In the genomic region with DNA sequence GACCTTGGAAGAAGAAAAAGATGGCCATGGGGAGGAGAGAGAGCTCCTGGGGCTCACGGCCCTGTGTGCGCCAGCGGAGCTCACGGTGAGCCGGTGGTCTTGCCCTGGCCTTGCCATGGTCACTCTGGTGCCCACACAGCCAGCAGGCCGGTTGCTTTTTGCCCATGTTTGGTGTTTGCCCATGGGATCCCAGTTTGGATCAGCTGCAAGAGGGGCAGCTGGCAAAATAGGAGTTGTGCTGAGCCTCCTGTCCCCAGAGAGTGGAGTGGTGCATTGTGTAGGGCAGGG, we compare ENCODE assay signal across 8 cellular contexts. TPM values are rescaled to one million over a fixed set of nuclear protein-coding genes. Genes with fewer than 3 reads are reported as not detected.
DNase-seq lines count a peak whose midpoint lies in the region; ATAC-seq, FAIRE-seq and TF ChIP-seq lines count a peak whose summit lies in the region.

No MANE protein-coding gene starts in this region.

- peak overlapping the region; percentile 97 for H3K4me3 Mint-ChIP-seq in activated T-cell treated with anti-CD3 and anti-CD28 coated beads, Interleukin-2, amount 50 U/mL, for 4 hours
- peak overlapping the region; percentile 92 for H3K4me3 Mint-ChIP-seq in astrocyte (ENCODE audit: unreplicated experiment)

- H3K9me3 Mint-ChIP-seq in activated T-cell treated with anti-CD3 and anti-CD28 coated beads, Interleukin-2, amount 50 U/mL, for 4 hours, result no peaks in the 10 kb centered on the region
- H3K9me3 Mint-ChIP-seq in astrocyte (ENCODE audit: unreplicated experiment), result no peaks in the 10 kb centered on the region

- intact Hi-C loops in HepG2 (cut with micrococcal nuclease; ENCODE audit: unreplicated experiment), result loop anchor here (1.0 kb wide), 1 partner anchor 10 kb away; no protein-coding TSS in a partner anchor

- peaks cover 60% of the 10 kb centered on the region for H3K4me1 Mint-ChIP-seq in activated T-cell treated with anti-CD3 and anti-CD28 coated beads, Interleukin-2, amount 50 U/mL, for 4 hours (ENCODE audit: low read depth)
- peaks cover 21% of the 10 kb centered on the region for H3K4me1 Mint-ChIP-seq in astrocyte (ENCODE audit: low read depth, unreplicated experiment)

- H3K36me3 ChIP-seq in astrocyte (ENCODE audit: insufficient read depth, low read length) (no peaks in the 10 kb centered on the region), HepG2 (replicated peaks in 1 of 2; ENCODE audit: control insufficient read depth in 1 of 2, insufficient read depth in 2 of 2, low read length in 2 of 2) (peaks cover 3 to 22% of the 10 kb centered on the region in 2 experiments), thoracic aorta (no peaks in the 10 kb centered on the region)

- H3K4me1 ChIP-seq in astrocyte (ENCODE audit: insufficient read depth, low read length) (peaks cover 12% of the 10 kb centered on the region), HepG2 (ENCODE audit: insufficient read depth, low read length) (peaks cover 74% of the 10 kb centered on the region), thoracic aorta (ENCODE audit: control insufficient read depth in 1 of 2, low read depth in 2 of 2) (peaks cover 11 to 30% of the 10 kb centered on the region in 2 donors)

- H3K9me3 ChIP-seq in astrocyte (ENCODE audit: insufficient read depth, low read depth, low read length) (no peaks in the 10 kb centered on the region), HepG2 (ENCODE audit: low read length) (no peaks in the 10 kb centered on the region), thoracic aorta (no peaks in the 10 kb centered on the region)

- no peak for TF ChIP-seq CTCF in astrocyte (IDR thresholded peaks at IDR 0.05; ENCODE audit: insufficient read depth, low read depth, low read length)
- no peak for TF ChIP-seq CTCF in HepG2 (CRISPR knock-in tag; IDR thresholded peaks at IDR 0.05)
- no peak for TF ChIP-seq CTCF in thoracic aorta (IDR thresholded peaks at IDR 0.05)

- H2AFZ ChIP-seq in astrocyte (ENCODE audit: low read depth, low read length), result peak overlapping the region; percentile 65
- no peak overlapping the region for H2AFZ ChIP-seq in HepG2 (ENCODE audit: low read length)

- TF ChIP-seq EP300 in HepG2 (IDR thresholded peaks at IDR 0.05; ENCODE audit: low read depth in 2 of 2, low read length in 2 of 2) (no peak), HepG2 (CRISPR knock-in tag; IDR thresholded peaks at IDR 0.05; ENCODE audit: borderline replicate concordance) (no peak)

- 3% methylated on average over 6 of the region's 6 CpGs for WGBS in HepG2 (ENCODE audit: low lambda C conversion rate)

- TF ChIP-seq POLR2A in HepG2 (IDR thresholded peaks at IDR 0.05; ENCODE audit: insufficient read depth in 1 of 2, low read depth in 2 of 2, low read length in 2 of 2), result no peak

- H3K79me2 ChIP-seq in astrocyte (ENCODE audit: insufficient read depth, low read length), result peaks cover 35% of the 10 kb centered on the region
- H3K79me2 ChIP-seq in HepG2 (ENCODE audit: insufficient read depth, low read length), result peaks cover 66% of the 10 kb centered on the region

- TF ChIP-seq RAD21 in HepG2 (CRISPR knock-in tag; IDR thresholded peaks at IDR 0.05), result no peak

- DNase-seq in activated T-cell treated with anti-CD3 and anti-CD28 coated beads, Interleukin-2, amount 50 U/mL, for 4 hours, result no peak
- no peak for DNase-seq in activated T-cell treated with anti-CD3 and anti-CD28 coated beads, Interleukin-2, amount 50 U/mL, for 48 hours
- DNase-seq in astrocyte (ENCODE audit: low read depth), result no peak
- no peak for DNase-seq in HepG2 (ENCODE audit: low spot score)
- no peak for DNase-seq in thoracic aorta (ENCODE audit: low spot score)
- DNase-seq in NOMO-1 treated with dmso at 0.1 percent for 144 hours (lab: John Stamatoyannopoulos, UW; ENCODE audit: unreplicated experiment), result no peak
- DNase-seq in globus pallidus (ENCODE audit: low spot score), result no peak

- no peaks in the 10 kb centered on the region for H3K27me3 ChIP-seq in astrocyte (ENCODE audit: insufficient read depth, low read length)
- no peaks in the 10 kb centered on the region; a peak in 1 of 5 replicates for H3K27me3 ChIP-seq in HepG2 (ENCODE audit: control insufficient read depth in 1 of 2, insufficient read depth in 2 of 2, low read length in 2 of 2)
- H3K27me3 ChIP-seq in thoracic aorta (replicated peaks; ENCODE audit: insufficient read depth), result no peaks in the 10 kb centered on the region

- H3K27ac ChIP-seq in astrocyte (ENCODE audit: low read depth, low read length) (no peak overlapping the region), HepG2 (ENCODE audit: extremely low read length, insufficient read depth, low read length) (peak overlapping the region; percentile 96), thoracic aorta (peak overlapping the region; percentile 70 to 85)

- FAIRE-seq in astrocyte (lab: Jason Lieb, UNC), result no peak
- FAIRE-seq in HepG2 (lab: Jason Lieb, UNC), result no peak

- CTCF ChIA-PET in HepG2 (lab: Yijun Ruan, JAX; ENCODE audit: low intra/inter-chr PET ratio, low total read pairs), result interaction anchor here (1.6 to 9.0 kb wide), 2 partner anchors 22 to 31 kb away, joined by 8 to 219 read pairs; partner anchors contain the start of gene NAT9

- H3K36me3 Mint-ChIP-seq in activated T-cell treated with anti-CD3 and anti-CD28 coated beads, Interleukin-2, amount 50 U/mL, for 4 hours (ENCODE audit: insufficient read depth), result peaks cover 7% of the 10 kb centered on the region
- peaks cover 5% of the 10 kb centered on the region for H3K36me3 Mint-ChIP-seq in astrocyte (ENCODE audit: low read depth, unreplicated experiment)

- H3K27me3 Mint-ChIP-seq in activated T-cell treated with anti-CD3 and anti-CD28 coated beads, Interleukin-2, amount 50 U/mL, for 4 hours (ENCODE audit: low read depth), result no peaks in the 10 kb centered on the region
- no peaks in the 10 kb centered on the region for H3K27me3 Mint-ChIP-seq in astrocyte (ENCODE audit: low read depth, unreplicated experiment)

- in situ Hi-C loops in HepG2 (cut with HindIII; ENCODE audit: extremely low pct_ligation_motif_present, low pct_unique_long_range_greater_than_20kb), result loop anchor here (10.0 kb wide), 1 partner anchor 315 kb away; the partner anchor contains the start of gene GPRC5C

- H3K4me2 ChIP-seq in astrocyte (ENCODE audit: low read length) (peak overlapping the region; percentile 84), HepG2 (ENCODE audit: low read depth, low read length) (peak overlapping the region; percentile 97)

- POLR2A ChIA-PET in HepG2 (lab: Yijun Ruan, JAX), result interaction anchor here (1.0 to 21.5 kb wide), 16 partner anchors 9 to 1030 kb away, joined by 3 to 1459 read pairs (median 4); partner anchors contain the start of genes FDXR, NAT9 and RAB37

- peak overlapping the region; percentile 72 for H3K27ac Mint-ChIP-seq in astrocyte (ENCODE audit: unreplicated experiment)

- H3K4me3 ChIP-seq in astrocyte (ENCODE audit: insufficient read depth, low read depth, low read length) (peak overlapping the region; percentile 62), HepG2 (replicated peaks in 1 of 3; ENCODE audit: insufficient read depth in 1 of 3, low read depth in 2 of 3, low read length in 3 of 3) (peak overlapping the region; percentile 95 to 99 (median 99)), thoracic aorta (peak overlapping the region; percentile 98)

- TSS peak; percentile 83 for BruUV-seq in HepG2 (replicated peaks; lab: Mats Ljungman, UMichigan)

- H4K20me1 ChIP-seq in astrocyte (ENCODE audit: insufficient read depth, low read length) (peaks cover 25% of the 10 kb centered on the region), HepG2 (ENCODE audit: insufficient read depth, low read length) (peaks cover 19% of the 10 kb centered on the region)

- ATAC-seq in activated T-cell treated with anti-CD3 and anti-CD28 coated beads, Interleukin-2, amount 50 U/mL, for 4 hours, result no peak
- no peak for ATAC-seq in HepG2
- no peak for ATAC-seq in thoracic aorta (ENCODE audit: insufficient number of reproducible peaks, low FRiP score, low read depth)
- no peak for ATAC-seq in HG02840 (IDR thresholded peaks at IDR 0.05; ENCODE audit: low FRiP score, unreplicated experiment)

- peak overlapping the region; percentile 57 for H3K9ac ChIP-seq in astrocyte (ENCODE audit: low read length)
- peak overlapping the region; percentile 94 for H3K9ac ChIP-seq in HepG2 (ENCODE audit: insufficient read depth, low read depth, low read length)

RNA-seq across cellular contexts. Expression of gene NHERF1, which starts 1.6 kb away (rescaled TPM):
- total RNA-seq in activated T-cell treated with anti-CD3 and anti-CD28 coated beads, Interleukin-2, amount 50 U/mL, for 4 hours, result 100 to 1,000 TPM; 124 to 138 (median 137) TPM
- total RNA-seq in astrocyte (27.9 and 36.3 TPM in 2 replicates), HepG2 (2016; rRNA removed; fragmentation: Illumina TruSeq; extraction: Trizol) (138 and 169 TPM in 2 replicates), thoracic aorta (10 to 100 TPM; 23.2 to 32.8 TPM)
- 27.0 and 28.2 TPM in 2 replicates for total RNA-seq in HepG2 (2016; cell fraction: cytosol; rRNA removed; fragmentation: Illumina TruSeq; extraction: Trizol; ENCODE audit: low read depth)
- 118 and 171 TPM in 2 replicates for total RNA-seq in HepG2 (2016; cell fraction: insoluble cytoplasmic fraction; rRNA removed; fragmentation: Illumina TruSeq; extraction: Trizol)
- total RNA-seq in HepG2 (2016; cell fraction: membrane; rRNA removed; fragmentation: Illumina TruSeq; extraction: Trizol), result 64.4 and 79.9 TPM in 2 replicates
- total RNA-seq in HepG2 (2016; cell fraction: nucleus; rRNA removed; fragmentation: Illumina TruSeq; extraction: Trizol), result 75.3 and 85.2 TPM in 2 replicates
- polyA plus RNA-seq in HepG2 (2011; rRNA removed), result 266 and 269 TPM in 2 replicates
- polyA plus RNA-seq in HepG2 (2011; cell fraction: cytosol; rRNA removed), result 232 and 243 TPM in 2 replicates
- polyA plus RNA-seq in HepG2 (2011; cell fraction: nucleus; rRNA removed), result 152 and 164 TPM in 2 replicates
- 209 and 226 TPM in 2 replicates for polyA plus RNA-seq in HepG2 (2012)
- 52.4 and 55.7 TPM in 2 replicates for polyA plus RNA-seq in HepG2 (2016; cell fraction: cytosol; fragmentation: Illumina TruSeq; extraction: Trizol; ENCODE audit: low read depth)
- polyA plus RNA-seq in HepG2 (2016; cell fraction: insoluble cytoplasmic fraction; fragmentation: Illumina TruSeq; extraction: Trizol; ENCODE audit: low read depth), result 275 and 359 TPM in 2 replicates
- polyA plus RNA-seq in HepG2 (2016; cell fraction: membrane; fragmentation: Illumina TruSeq; extraction: Trizol; ENCODE audit: low read depth), result 109 and 126 TPM in 2 replicates
- polyA plus RNA-seq in HepG2 (2016; cell fraction: nucleus; fragmentation: Illumina TruSeq; extraction: Trizol; ENCODE audit: insufficient read depth, low read depth), result 248 and 253 TPM in 2 replicates
- 92.0 and 295 TPM in 2 replicates for polyA minus RNA-seq in HepG2 (2011; rRNA and poly(A)+ RNA removed; ENCODE audit: low replicate concordance)
- polyA minus RNA-seq in HepG2 (2011; cell fraction: cytosol; rRNA and poly(A)+ RNA removed), result 130 and 139 TPM in 2 replicates
- polyA minus RNA-seq in HepG2 (2011; cell fraction: nucleus; rRNA and poly(A)+ RNA removed), result 62.8 and 68.1 TPM in 2 replicates

RNA-seq across cellular contexts. Expression of gene RAB37, which starts 12.9 kb away (rescaled TPM):
- under 1 TPM; 0.29 to 0.98 (median 0.33) TPM for total RNA-seq in activated T-cell treated with anti-CD3 and anti-CD28 coated beads, Interleukin-2, amount 50 U/mL, for 4 hours
- 0.77 TPM in 1 of 2 replicates, not detected in the other for total RNA-seq in astrocyte
- 0.91 and 1.1 TPM in 2 replicates for total RNA-seq in HepG2 (2016; rRNA removed; fragmentation: Illumina TruSeq; extraction: Trizol)
- total RNA-seq in HepG2 (2016; cell fraction: cytosol; rRNA removed; fragmentation: Illumina TruSeq; extraction: Trizol; ENCODE audit: low read depth), result 0.30 TPM in 1 of 2 replicates, not detected in the other
- 0.73 and 1.0 TPM in 2 replicates for total RNA-seq in HepG2 (2016; cell fraction: insoluble cytoplasmic fraction; rRNA removed; fragmentation: Illumina TruSeq; extraction: Trizol)
- 0.83 and 0.93 TPM in 2 replicates for total RNA-seq in HepG2 (2016; cell fraction: membrane; rRNA removed; fragmentation: Illumina TruSeq; extraction: Trizol)
- 0.96 and 1.3 TPM in 2 replicates for total RNA-seq in HepG2 (2016; cell fraction: nucleus; rRNA removed; fragmentation: Illumina TruSeq; extraction: Trizol)
- polyA plus RNA-seq in HepG2 (2011; rRNA removed), result 3.7 and 4.7 TPM in 2 replicates
- 2.1 and 2.8 TPM in 2 replicates for polyA plus RNA-seq in HepG2 (2011; cell fraction: cytosol; rRNA removed)
- 7.0 and 8.4 TPM in 2 replicates for polyA plus RNA-seq in HepG2 (2011; cell fraction: nucleus; rRNA removed)
- 1.8 and 2.4 TPM in 2 replicates for polyA plus RNA-seq in HepG2 (2012)
- polyA plus RNA-seq in HepG2 (2016; cell fraction: cytosol; fragmentation: Illumina TruSeq; extraction: Trizol; ENCODE audit: low read depth), result 0.18 and 0.22 TPM in 2 replicates
- 0.83 and 0.93 TPM in 2 replicates for polyA plus RNA-seq in HepG2 (2016; cell fraction: insoluble cytoplasmic fraction; fragmentation: Illumina TruSeq; extraction: Trizol; ENCODE audit: low read depth)
- 0.48 and 0.49 TPM in 2 replicates for polyA plus RNA-seq in HepG2 (2016; cell fraction: membrane; fragmentation: Illumina TruSeq; extraction: Trizol; ENCODE audit: low read depth)
- 2.4 and 2.8 TPM in 2 replicates for polyA plus RNA-seq in HepG2 (2016; cell fraction: nucleus; fragmentation: Illumina TruSeq; extraction: Trizol; ENCODE audit: insufficient read depth, low read depth)
- polyA minus RNA-seq in HepG2 (2011; rRNA and poly(A)+ RNA removed; ENCODE audit: low replicate concordance), result 2.2 TPM in 1 of 2 replicates, not detected in the other
- 0.70 and 2.0 TPM in 2 replicates for polyA minus RNA-seq in HepG2 (2011; cell fraction: cytosol; rRNA and poly(A)+ RNA removed)
- polyA minus RNA-seq in HepG2 (2011; cell fraction: nucleus; rRNA and poly(A)+ RNA removed), result 1.4 and 1.7 TPM in 2 replicates
- 1 to 10 TPM; 2.2 to 3.2 TPM for total RNA-seq in thoracic aorta

RNA-seq across cellular contexts. Expression of gene NAT9, which starts 26.2 kb away (rescaled TPM):
- total RNA-seq in activated T-cell treated with anti-CD3 and anti-CD28 coated beads, Interleukin-2, amount 50 U/mL, for 4 hours, result 10 to 100 TPM; 63.1 to 68.7 (median 65.9) TPM
- 58.4 and 61.8 TPM in 2 replicates for total RNA-seq in astrocyte
- total RNA-seq in HepG2 (2016; rRNA removed; fragmentation: Illumina TruSeq; extraction: Trizol), result 37.6 and 44.2 TPM in 2 replicates
- total RNA-seq in HepG2 (2016; cell fraction: cytosol; rRNA removed; fragmentation: Illumina TruSeq; extraction: Trizol; ENCODE audit: low read depth), result 16.5 and 18.6 TPM in 2 replicates
- 38.7 and 44.6 TPM in 2 replicates for total RNA-seq in HepG2 (2016; cell fraction: insoluble cytoplasmic fraction; rRNA removed; fragmentation: Illumina TruSeq; extraction: Trizol)
- total RNA-seq in HepG2 (2016; cell fraction: membrane; rRNA removed; fragmentation: Illumina TruSeq; extraction: Trizol), result 25.6 and 29.9 TPM in 2 replicates
- 44.5 and 46.0 TPM in 2 replicates for total RNA-seq in HepG2 (2016; cell fraction: nucleus; rRNA removed; fragmentation: Illumina TruSeq; extraction: Trizol)
- 39.7 and 49.8 TPM in 2 replicates for polyA plus RNA-seq in HepG2 (2011; rRNA removed)
- polyA plus RNA-seq in HepG2 (2011; cell fraction: cytosol; rRNA removed), result 37.1 and 45.5 TPM in 2 replicates
- 152 and 183 TPM in 2 replicates for polyA plus RNA-seq in HepG2 (2011; cell fraction: nucleus; rRNA removed)
- polyA plus RNA-seq in HepG2 (2012), result 37.3 and 50.6 TPM in 2 replicates
- polyA plus RNA-seq in HepG2 (2016; cell fraction: cytosol; fragmentation: Illumina TruSeq; extraction: Trizol; ENCODE audit: low read depth), result 8.7 and 8.9 TPM in 2 replicates
- 35.3 and 35.8 TPM in 2 replicates for polyA plus RNA-seq in HepG2 (2016; cell fraction: insoluble cytoplasmic fraction; fragmentation: Illumina TruSeq; extraction: Trizol; ENCODE audit: low read depth)
- 17.6 and 19.9 TPM in 2 replicates for polyA plus RNA-seq in HepG2 (2016; cell fraction: membrane; fragmentation: Illumina TruSeq; extraction: Trizol; ENCODE audit: low read depth)
- 74.0 and 80.9 TPM in 2 replicates for polyA plus RNA-seq in HepG2 (2016; cell fraction: nucleus; fragmentation: Illumina TruSeq; extraction: Trizol; ENCODE audit: insufficient read depth, low read depth)
- 32.3 and 53.7 TPM in 2 replicates for polyA minus RNA-seq in HepG2 (2011; rRNA and poly(A)+ RNA removed; ENCODE audit: low replicate concordance)
- 12.7 and 14.7 TPM in 2 replicates for polyA minus RNA-seq in HepG2 (2011; cell fraction: cytosol; rRNA and poly(A)+ RNA removed)
- polyA minus RNA-seq in HepG2 (2011; cell fraction: nucleus; rRNA and poly(A)+ RNA removed), result 56.3 and 64.3 TPM in 2 replicates
- 10 to 100 TPM; 37.1 to 39.4 TPM for total RNA-seq in thoracic aorta

RNA-seq across cellular contexts. Expression of gene CD300LF, which starts 37.3 kb away (rescaled TPM):
- total RNA-seq in activated T-cell treated with anti-CD3 and anti-CD28 coated beads, Interleukin-2, amount 50 U/mL, for 4 hours, result not detected
- not detected in 2 replicates for total RNA-seq in astrocyte
- total RNA-seq in HepG2 (2016; rRNA removed; fragmentation: Illumina TruSeq; extraction: Trizol), result not detected in 2 replicates
- total RNA-seq in HepG2 (2016; cell fraction: cytosol; rRNA removed; fragmentation: Illumina TruSeq; extraction: Trizol; ENCODE audit: low read depth), result not detected in 2 replicates
- not detected in 2 replicates for total RNA-seq in HepG2 (2016; cell fraction: insoluble cytoplasmic fraction; rRNA removed; fragmentation: Illumina TruSeq; extraction: Trizol)
- not detected in 2 replicates for total RNA-seq in HepG2 (2016; cell fraction: membrane; rRNA removed; fragmentation: Illumina TruSeq; extraction: Trizol)
- total RNA-seq in HepG2 (2016; cell fraction: nucleus; rRNA removed; fragmentation: Illumina TruSeq; extraction: Trizol), result not detected in 2 replicates
- not detected in 2 replicates for polyA plus RNA-seq in HepG2 (2011; rRNA removed)
- not detected in 2 replicates for polyA plus RNA-seq in HepG2 (2011; cell fraction: cytosol; rRNA removed)
- not detected in 2 replicates for polyA plus RNA-seq in HepG2 (2011; cell fraction: nucleus; rRNA removed)
- polyA plus RNA-seq in HepG2 (2012), result not detected in 2 replicates
- polyA plus RNA-seq in HepG2 (2016; cell fraction: cytosol; fragmentation: Illumina TruSeq; extraction: Trizol; ENCODE audit: low read depth), result not detected in 2 replicates
- polyA plus RNA-seq in HepG2 (2016; cell fraction: insoluble cytoplasmic fraction; fragmentation: Illumina TruSeq; extraction: Trizol; ENCODE audit: low read depth), result not detected in 2 replicates
- not detected in 2 replicates for polyA plus RNA-seq in HepG2 (2016; cell fraction: membrane; fragmentation: Illumina TruSeq; extraction: Trizol; ENCODE audit: low read depth)
- not detected in 2 replicates for polyA plus RNA-seq in HepG2 (2016; cell fraction: nucleus; fragmentation: Illumina TruSeq; extraction: Trizol; ENCODE audit: insufficient read depth, low read depth)
- polyA minus RNA-seq in HepG2 (2011; rRNA and poly(A)+ RNA removed; ENCODE audit: low replicate concordance), result not detected in 2 replicates
- not detected in 2 replicates for polyA minus RNA-seq in HepG2 (2011; cell fraction: cytosol; rRNA and poly(A)+ RNA removed)
- not detected in 2 replicates for polyA minus RNA-seq in HepG2 (2011; cell fraction: nucleus; rRNA and poly(A)+ RNA removed)
- 1 to 10 TPM in 1 of 2 donors, not detected in 1; 2.3 TPM for total RNA-seq in thoracic aorta
